In genomic region chr1:154220071-154220969, GRCh38 we compare ENCODE assay signal across 1 cellular context.
A peak's percentile ranks its signal among the peaks of the same experiment; 100 is the strongest.
TF ChIP-seq lines count a peak whose summit lies in the region.

TSS of gene UBAP2L (plus strand) at chr1:154220955. CDS start at chr1:154225124, 4,169 bp downstream.

TF ChIP-seq in GM12878, 131 proteins besides CTCF, POLR2A, EP300 and RAD21 (continued from another document and continues in another):
- TF ChIP-seq, protein P1, sequence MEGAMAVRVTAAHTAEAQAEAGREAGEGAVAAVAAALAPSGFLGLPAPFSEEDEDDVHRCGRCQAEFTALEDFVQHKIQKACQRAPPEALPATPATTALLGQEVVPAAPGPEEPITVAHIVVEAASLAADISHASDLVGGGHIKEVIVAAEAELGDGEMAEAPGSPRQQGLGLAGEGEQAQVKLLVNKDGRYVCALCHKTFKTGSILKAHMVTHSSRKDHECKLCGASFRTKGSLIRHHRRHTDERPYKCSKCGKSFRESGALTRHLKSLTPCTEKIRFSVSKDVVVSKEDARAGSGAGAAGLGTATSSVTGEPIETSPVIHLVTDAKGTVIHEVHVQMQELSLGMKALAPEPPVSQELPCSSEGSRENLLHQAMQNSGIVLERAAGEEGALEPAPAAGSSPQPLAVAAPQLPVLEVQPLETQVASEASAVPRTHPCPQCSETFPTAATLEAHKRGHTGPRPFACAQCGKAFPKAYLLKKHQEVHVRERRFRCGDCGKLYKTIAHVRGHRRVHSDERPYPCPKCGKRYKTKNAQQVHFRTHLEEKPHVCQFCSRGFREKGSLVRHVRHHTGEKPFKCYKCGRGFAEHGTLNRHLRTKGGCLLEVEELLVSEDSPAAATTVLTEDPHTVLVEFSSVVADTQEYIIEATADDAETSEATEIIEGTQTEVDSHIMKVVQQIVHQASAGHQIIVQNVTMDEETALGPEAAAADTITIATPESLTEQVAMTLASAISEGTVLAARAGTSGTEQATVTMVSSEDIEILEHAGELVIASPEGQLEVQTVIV (IDR thresholded peaks at IDR 0.05; ENCODE audit: borderline replicate concordance, partially characterized antibody): peak; percentile 94
- peak; percentile 45; the same call in 1 of the 2 replicates for TF ChIP-seq ATF7 (IDR thresholded peaks at IDR 0.05; ENCODE audit: low read depth)
- no peak; the same call in 1 of the 2 replicates for TF ChIP-seq FOXK2 (IDR thresholded peaks at IDR 0.05)
- TF ChIP-seq SMAD5 (IDR thresholded peaks at IDR 0.05; ENCODE audit: low read depth): peak; percentile 35
- no peak for TF ChIP-seq ZZZ3 (IDR thresholded peaks at IDR 0.05; ENCODE audit: control insufficient read depth, insufficient read length, low read depth)
- TF ChIP-seq CREM (IDR thresholded peaks at IDR 0.05; ENCODE audit: low read depth): peak; percentile 87
- TF ChIP-seq TBL1XR1 (IDR thresholded peaks at IDR 0.05; ENCODE audit: low read depth, low read length): peak; percentile 67; the same call in 1 of the 2 replicates
- no peak for TF ChIP-seq YBX1 (IDR thresholded peaks at IDR 0.05)
- TF ChIP-seq, protein P2, sequence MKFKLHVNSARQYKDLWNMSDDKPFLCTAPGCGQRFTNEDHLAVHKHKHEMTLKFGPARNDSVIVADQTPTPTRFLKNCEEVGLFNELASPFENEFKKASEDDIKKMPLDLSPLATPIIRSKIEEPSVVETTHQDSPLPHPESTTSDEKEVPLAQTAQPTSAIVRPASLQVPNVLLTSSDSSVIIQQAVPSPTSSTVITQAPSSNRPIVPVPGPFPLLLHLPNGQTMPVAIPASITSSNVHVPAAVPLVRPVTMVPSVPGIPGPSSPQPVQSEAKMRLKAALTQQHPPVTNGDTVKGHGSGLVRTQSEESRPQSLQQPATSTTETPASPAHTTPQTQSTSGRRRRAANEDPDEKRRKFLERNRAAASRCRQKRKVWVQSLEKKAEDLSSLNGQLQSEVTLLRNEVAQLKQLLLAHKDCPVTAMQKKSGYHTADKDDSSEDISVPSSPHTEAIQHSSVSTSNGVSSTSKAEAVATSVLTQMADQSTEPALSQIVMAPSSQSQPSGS (IDR thresholded peaks at IDR 0.05; ENCODE audit: low read length): no peak
- TF ChIP-seq ZBTB4 (CRISPR knock-in tag; IDR thresholded peaks at IDR 0.05): no peak; the same call in 1 of the 2 replicates
- TF ChIP-seq TARDBP (IDR thresholded peaks at IDR 0.05; ENCODE audit: borderline replicate concordance): peak; percentile 13; the same call in 1 of the 2 replicates
- TF ChIP-seq SIX5 (IDR thresholded peaks at IDR 0.05; ENCODE audit: low read depth, low read length, severe bottlenecking): peak; percentile 33
- TF ChIP-seq, protein P3, sequence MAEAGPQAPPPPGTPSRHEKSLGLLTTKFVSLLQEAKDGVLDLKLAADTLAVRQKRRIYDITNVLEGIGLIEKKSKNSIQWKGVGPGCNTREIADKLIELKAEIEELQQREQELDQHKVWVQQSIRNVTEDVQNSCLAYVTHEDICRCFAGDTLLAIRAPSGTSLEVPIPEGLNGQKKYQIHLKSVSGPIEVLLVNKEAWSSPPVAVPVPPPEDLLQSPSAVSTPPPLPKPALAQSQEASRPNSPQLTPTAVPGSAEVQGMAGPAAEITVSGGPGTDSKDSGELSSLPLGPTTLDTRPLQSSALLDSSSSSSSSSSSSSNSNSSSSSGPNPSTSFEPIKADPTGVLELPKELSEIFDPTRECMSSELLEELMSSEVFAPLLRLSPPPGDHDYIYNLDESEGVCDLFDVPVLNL (IDR thresholded peaks at IDR 0.05; ENCODE audit: low read depth, low read length): no peak
- no peak for TF ChIP-seq CUX1 (IDR thresholded peaks at IDR 0.05; ENCODE audit: insufficient replicate concordance, low read depth, low read length)
- no peak for TF ChIP-seq BRCA1 (IDR thresholded peaks at IDR 0.05; ENCODE audit: low read depth, low read length)
- TF ChIP-seq RUNX3 (IDR thresholded peaks at IDR 0.05; ENCODE audit: low read length): no peak
- TF ChIP-seq GATAD2B (conservative IDR thresholded peaks at IDR 0.05; ENCODE audit: low read depth): peak; percentile 89
- no peak for TF ChIP-seq CEBPZ (IDR thresholded peaks at IDR 0.05; ENCODE audit: low read depth, low read length)
- peak; percentile 81 for TF ChIP-seq ZNF687 (IDR thresholded peaks at IDR 0.05)
- TF ChIP-seq, protein P4, sequence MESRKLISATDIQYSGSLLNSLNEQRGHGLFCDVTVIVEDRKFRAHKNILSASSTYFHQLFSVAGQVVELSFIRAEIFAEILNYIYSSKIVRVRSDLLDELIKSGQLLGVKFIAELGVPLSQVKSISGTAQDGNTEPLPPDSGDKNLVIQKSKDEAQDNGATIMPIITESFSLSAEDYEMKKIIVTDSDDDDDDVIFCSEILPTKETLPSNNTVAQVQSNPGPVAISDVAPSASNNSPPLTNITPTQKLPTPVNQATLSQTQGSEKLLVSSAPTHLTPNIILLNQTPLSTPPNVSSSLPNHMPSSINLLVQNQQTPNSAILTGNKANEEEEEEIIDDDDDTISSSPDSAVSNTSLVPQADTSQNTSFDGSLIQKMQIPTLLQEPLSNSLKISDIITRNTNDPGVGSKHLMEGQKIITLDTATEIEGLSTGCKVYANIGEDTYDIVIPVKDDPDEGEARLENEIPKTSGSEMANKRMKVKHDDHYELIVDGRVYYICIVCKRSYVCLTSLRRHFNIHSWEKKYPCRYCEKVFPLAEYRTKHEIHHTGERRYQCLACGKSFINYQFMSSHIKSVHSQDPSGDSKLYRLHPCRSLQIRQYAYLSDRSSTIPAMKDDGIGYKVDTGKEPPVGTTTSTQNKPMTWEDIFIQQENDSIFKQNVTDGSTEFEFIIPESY (IDR thresholded peaks at IDR 0.05): no peak
- TF ChIP-seq KAT2A (conservative IDR thresholded peaks at IDR 0.05; ENCODE audit: control insufficient read depth, low read depth, low read length): no peak
- TF ChIP-seq CHD2 (IDR thresholded peaks at IDR 0.05; ENCODE audit: borderline replicate concordance, low read depth, low read length): peak; percentile 87
- TF ChIP-seq MXI1 (IDR thresholded peaks at IDR 0.05; ENCODE audit: low read depth, low read length): peak; percentile 81
- no peak for TF ChIP-seq SUZ12 (IDR thresholded peaks at IDR 0.05; ENCODE audit: unreplicated experiment)
- 0 out of 2 replicates have a peak, but pooled peaks have one; percentile 24 for TF ChIP-seq RB1 (IDR thresholded peaks at IDR 0.05; ENCODE audit: borderline replicate concordance)
- peak; percentile 19 for TF ChIP-seq SMAD1 (IDR thresholded peaks at IDR 0.05; ENCODE audit: low read depth, partially characterized antibody)
- TF ChIP-seq IRF3 (IDR thresholded peaks at IDR 0.05): no peak
- peak; percentile 87 for TF ChIP-seq SPI1 (IDR thresholded peaks at IDR 0.05; ENCODE audit: borderline replicate concordance, insufficient read depth, low read depth, low read length)
- peak; percentile 95 for TF ChIP-seq POLR2AphosphoS5 (IDR thresholded peaks at IDR 0.05; ENCODE audit: low read length)
